In the genomic region with DNA sequence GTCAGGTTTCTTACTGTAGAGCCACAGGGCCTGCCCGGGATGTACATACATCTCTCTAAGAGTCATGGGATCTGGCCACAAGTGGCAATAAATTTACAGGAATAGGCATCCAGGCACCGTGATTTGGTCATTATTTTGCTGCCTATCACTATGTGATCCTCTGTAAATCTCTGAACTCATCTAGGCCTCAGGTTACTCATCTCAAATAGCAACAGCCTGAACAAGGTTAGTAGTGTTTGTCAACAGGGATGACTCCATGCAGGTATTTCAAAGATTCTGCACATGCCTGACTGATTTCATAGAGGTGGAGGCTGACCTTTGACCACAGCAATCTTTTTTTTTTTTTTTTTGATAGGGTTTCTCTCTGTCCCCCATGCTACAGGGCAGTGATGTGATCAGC, we compare ENCODE assay signal across 14 cellular contexts.
DNase-seq lines count a peak whose midpoint lies in the region; ATAC-seq and TF ChIP-seq lines count a peak whose summit lies in the region.
"Had no signal": no experiment of that assay in that cellular context is flagged by ENCODE, and none has a peak within 500 bp of the region (broad histone marks: within the 10 kb centered on the region; RNA-seq: fewer than 3 reads in every experiment).

No MANE protein-coding gene starts in this region.

- peak overlapping the region; percentile 84 for H3K27ac ChIP-seq in PC-9
- H3K27ac ChIP-seq in transverse colon = peak overlapping the region; percentile 23 to 77 (median 64)
- H3K27ac ChIP-seq: body of pancreas, pancreas, SJSA1 had no signal

- BruUV-seq in PC-9 (replicated peaks; lab: Mats Ljungman, UMichigan) = no TSS peak

- H4K20me1 ChIP-seq in PC-9 (ENCODE audit: insufficient read depth) = no peaks in the 10 kb centered on the region

- no peaks in the 10 kb centered on the region for H3K9me2 ChIP-seq in PC-9 (ENCODE audit: insufficient read depth)

- TF ChIP-seq CTCF in PC-9 (conservative IDR thresholded peaks at IDR 0.05) (no peak), transverse colon (IDR thresholded peaks at IDR 0.05) (no peak)

- H3K27me3 ChIP-seq in PC-9 (ENCODE audit: insufficient read depth, low read depth) (no peaks in the 10 kb centered on the region), transverse colon (no peaks in the 10 kb centered on the region)
- H3K27me3 ChIP-seq: body of pancreas, pancreas, SJSA1 had no signal

- 0 out of 2 replicates have a peak overlapping the region, but pooled peaks have one; percentile 17 for H2AFZ ChIP-seq in PC-9

- no peak for TF ChIP-seq EP300 in transverse colon (IDR thresholded peaks at IDR 0.05; ENCODE audit: low read depth)

- no peak overlapping the region for H3K27ac Mint-ChIP-seq in activated CD8-positive, alpha-beta memory T cell treated with anti-CD3 and anti-CD28 coated beads, Interleukin-2, amount 10 ng/mL, durations not matched to agents 7 days and 5 days
- H3K27ac Mint-ChIP-seq in activated T-cell treated with anti-CD3 and anti-CD28 coated beads, Interleukin-2, amount 50 U/mL, for 72 hours = no peak overlapping the region

- POLR2A ChIA-PET in PC-9 (lab: Charles Lee; ENCODE audit: unreplicated experiment) = interaction anchor here (0.5 to 0.6 kb wide), 2 partner anchors 8 to 74 kb away, joined by 3 to 17 read pairs; no protein-coding TSS in a partner anchor

- no peak overlapping the region for H3K4me3 Mint-ChIP-seq in activated CD8-positive, alpha-beta memory T cell treated with anti-CD3 and anti-CD28 coated beads, Interleukin-2, amount 10 ng/mL, durations not matched to agents 7 days and 5 days
- H3K4me3 Mint-ChIP-seq in activated T-cell treated with anti-CD3 and anti-CD28 coated beads, Interleukin-2, amount 50 U/mL, for 72 hours = no peak overlapping the region

- H3K4me1 Mint-ChIP-seq in activated CD8-positive, alpha-beta memory T cell treated with anti-CD3 and anti-CD28 coated beads, Interleukin-2, amount 10 ng/mL, durations not matched to agents 7 days and 5 days = peaks cover 15% of the 10 kb centered on the region
- H3K4me1 Mint-ChIP-seq in activated T-cell treated with anti-CD3 and anti-CD28 coated beads, Interleukin-2, amount 50 U/mL, for 72 hours (ENCODE audit: low read depth) = peaks cover 22% of the 10 kb centered on the region

- intact Hi-C loops in PC-9 (cut with micrococcal nuclease; ENCODE audit: unreplicated experiment) = loop anchor here (1.0 to 10.0 kb wide), 7 partner anchors 9 to 459 kb away; no protein-coding TSS in a partner anchor
- intact Hi-C loops in transverse colon (cut with DNase I; ENCODE audit: low total_unique reads) = no loop called here

- peaks cover 1% of the 10 kb centered on the region for H3K36me3 Mint-ChIP-seq in activated CD8-positive, alpha-beta memory T cell treated with anti-CD3 and anti-CD28 coated beads, Interleukin-2, amount 10 ng/mL, durations not matched to agents 7 days and 5 days
- peaks cover 0 to 4% of the 10 kb centered on the region in 2 donors for H3K36me3 Mint-ChIP-seq in activated T-cell treated with anti-CD3 and anti-CD28 coated beads, Interleukin-2, amount 50 U/mL, for 72 hours (ENCODE audit: insufficient read depth in 2 of 2)

- H3K27me3 Mint-ChIP-seq in activated CD8-positive, alpha-beta memory T cell treated with anti-CD3 and anti-CD28 coated beads, Interleukin-2, amount 10 ng/mL, durations not matched to agents 7 days and 5 days = no peaks in the 10 kb centered on the region
- no peaks in the 10 kb centered on the region for H3K27me3 Mint-ChIP-seq in activated T-cell treated with anti-CD3 and anti-CD28 coated beads, Interleukin-2, amount 50 U/mL, for 72 hours (ENCODE audit: low read depth)

- H3K9me3 ChIP-seq in PC-9 (ENCODE audit: insufficient read depth, low read depth) = no peaks in the 10 kb centered on the region
- H3K9me3 ChIP-seq in transverse colon = no peaks in the 10 kb centered on the region
- H3K9me3 ChIP-seq: body of pancreas, pancreas, SJSA1 had no signal

- CTCF ChIA-PET in activated CD8-positive, alpha-beta memory T cell treated with anti-CD3 and anti-CD28 coated beads, Interleukin-2, amount 10 ng/mL, durations not matched to agents 7 days and 5 days (lab: Charles Lee) = no interaction called here
- CTCF ChIA-PET in PC-9 (lab: Charles Lee) = no interaction called here

- peaks cover 21% of the 10 kb centered on the region for H3F3A ChIP-seq in PC-9 (ENCODE audit: insufficient read depth, low read depth)

- in situ Hi-C loops in transverse colon (cut with MboI; ENCODE audit: low pct_ligation_motif_present in 1 of 4, low pct_unique_long_range_greater_than_20kb in 1 of 4, low sequenced_read_pairs in 3 of 4) = no loop called here

- H3K9me3 Mint-ChIP-seq in activated CD8-positive, alpha-beta memory T cell treated with anti-CD3 and anti-CD28 coated beads, Interleukin-2, amount 10 ng/mL, durations not matched to agents 7 days and 5 days (ENCODE audit: low read depth) = no peaks in the 10 kb centered on the region
- H3K9me3 Mint-ChIP-seq in activated T-cell treated with anti-CD3 and anti-CD28 coated beads, Interleukin-2, amount 50 U/mL, for 72 hours = peaks cover 0 to 2% of the 10 kb centered on the region in 2 donors

- DNase-seq in activated CD8-positive, alpha-beta memory T cell treated with anti-CD3 and anti-CD28 coated beads for 24 hours = peak; percentile 9
- no peak for DNase-seq in activated CD8-positive, alpha-beta memory T cell treated with anti-CD3 and anti-CD28 coated beads, Interleukin-2, amount 10 ng/mL, durations not matched to agents 7 days and 5 days
- peak; percentile 63 to 99 for DNase-seq in PC-9
- DNase-seq in islet precursor cell = peak; percentile 81
- DNase-seq in transverse colon = no peak
- DNase-seq in SW 1271 (lab: John Stamatoyannopoulos, UW) = no peak
- DNase-seq in activated T-cell treated with anti-CD3 and anti-CD28 coated beads, Interleukin-2, amount 50 U/mL, for 72 hours = no peak
- DNase-seq: activated naive CD4-positive, alpha-beta T cell; body of pancreas; COR-L47; NCI-H1105; pancreas had no signal

- peak overlapping the region; percentile 45 for H3K4me2 ChIP-seq in PC-9

- ATAC-seq in activated CD8-positive, alpha-beta memory T cell treated with anti-CD3 and anti-CD28 coated beads, Interleukin-2, amount 10 ng/mL, durations not matched to agents 7 days and 5 days = no peak
- ATAC-seq in GM19467 (IDR thresholded peaks at IDR 0.05; ENCODE audit: unreplicated experiment) = no peak
- ATAC-seq in activated T-cell treated with anti-CD3 and anti-CD28 coated beads, Interleukin-2, amount 50 U/mL, for 72 hours (replicated peaks in 1 of 2) = no peak
- ATAC-seq: body of pancreas had no signal

- H3K4me3 ChIP-seq in PC-9 (no peak overlapping the region), transverse colon (no peak overlapping the region)
- H3K4me3 ChIP-seq: body of pancreas, pancreas, SJSA1 had no signal

- H3K36me3 ChIP-seq in PC-9 (ENCODE audit: low read depth) (no peaks in the 10 kb centered on the region), transverse colon (no peaks in the 10 kb centered on the region)
- H3K36me3 ChIP-seq: pancreas, SJSA1 had no signal

- 84 to 88% methylated on average over 2 of the region's 2 CpGs for WGBS in transverse colon (ENCODE audit: low coverage in 1 of 2), 2 donors

- peaks cover 49% of the 10 kb centered on the region for H3K4me1 ChIP-seq in PC-9 (replicated peaks; ENCODE audit: insufficient read depth)
- H3K4me1 ChIP-seq in transverse colon = peaks cover 3 to 48% (median 22%) of the 10 kb centered on the region in 4 donors
- H3K4me1 ChIP-seq: body of pancreas, pancreas had no signal

- no peaks in the 10 kb centered on the region for H3K79me2 ChIP-seq in PC-9 (ENCODE audit: low read depth)

- no peak for TF ChIP-seq POLR2A in transverse colon (IDR thresholded peaks at IDR 0.05)

Comparison
In these comparisons a context has a peak if more than half of its experiments do, and no peak if none do; other contexts are left out.
1. DNase-seq: peak in activated CD8-positive, alpha-beta memory T cell treated with anti-CD3 and anti-CD28 coated beads for 24 hours (single experiment), PC-9 (2 of 2) and islet precursor cell (single experiment); none in activated CD8-positive, alpha-beta memory T cell treated with anti-CD3 and anti-CD28 coated beads, Interleukin-2, amount 10 ng/mL, durations not matched to agents 7 days and 5 days (single experiment), transverse colon (single experiment), SW 1271 (0 of 2) and activated T-cell treated with anti-CD3 and anti-CD28 coated beads, Interleukin-2, amount 50 U/mL, for 72 hours (0 of 2).